18 cellular contexts compared by ENCODE assay signal in the genomic region with DNA sequence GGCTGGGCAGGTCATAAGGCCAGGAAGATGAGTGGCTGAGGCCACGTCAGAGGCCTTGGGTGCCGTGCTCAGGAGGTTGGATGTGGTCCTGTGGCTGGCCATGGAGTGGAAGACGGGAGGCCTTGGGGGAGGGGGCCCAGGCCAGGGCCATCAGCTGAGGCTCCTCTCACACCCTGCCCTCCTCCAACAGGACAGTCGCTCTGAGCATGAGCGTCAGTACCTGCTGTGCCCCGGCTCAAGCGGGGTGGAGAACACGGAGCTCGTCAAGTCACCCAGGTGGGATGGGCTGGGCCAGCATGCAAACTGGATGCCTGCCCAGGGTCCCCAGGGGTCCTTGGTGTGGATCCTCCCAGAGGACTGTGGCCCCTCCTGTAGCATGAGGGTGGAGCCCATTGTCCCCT.
"Had no signal": no experiment of that assay in that cellular context is flagged by ENCODE, and none has a peak within 500 bp of the region (broad histone marks: within the 10 kb centered on the region; RNA-seq: fewer than 3 reads in every experiment).

No MANE protein-coding gene starts in this region.

- H3K9me3 ChIP-seq: SK-N-SH had no signal

- H3K4me2 ChIP-seq: SK-N-SH had no signal

- H3K9ac ChIP-seq: parathyroid adenoma, SK-N-SH had no signal

- H3K27ac Mint-ChIP-seq: activated CD4-positive, alpha-beta T cell treated with anti-CD3 and anti-CD28 coated beads for 36 hours; activated naive CD8-positive, alpha-beta T cell treated with anti-CD3 and anti-CD28 coated beads, Interleukin-2, amount 10 ng/mL, durations not matched to agents 7 days and 5 days; brain; mesothelial cell of epicardium; stimulated activated naive B cell treated with anti-CD40 and anti-IgM and Interleukin-4, amounts not matched to agents 10 μg/mL and 1 μg/mL and 100 μg/mL, for 72 hours had no signal

- ATAC-seq: activated CD4-positive, alpha-beta T cell treated with anti-CD3 and anti-CD28 coated beads for 36 hours; foreskin keratinocyte; stimulated activated naive B cell treated with anti-CD40 and anti-IgM and Interleukin-4, amounts not matched to agents 10 μg/mL and 1 μg/mL and 100 μg/mL, for 72 hours had no signal

- H3K4me3 Mint-ChIP-seq: activated CD4-positive, alpha-beta T cell treated with anti-CD3 and anti-CD28 coated beads for 36 hours; activated naive CD8-positive, alpha-beta T cell treated with anti-CD3 and anti-CD28 coated beads, Interleukin-2, amount 10 ng/mL, durations not matched to agents 7 days and 5 days; brain; central memory CD8-positive, alpha-beta T cell; mesothelial cell of epicardium; stimulated activated naive B cell treated with anti-CD40 and anti-IgM and Interleukin-4, amounts not matched to agents 10 μg/mL and 1 μg/mL and 100 μg/mL, for 72 hours had no signal

- H3K4me1 Mint-ChIP-seq: brain; mesothelial cell of epicardium; stimulated activated naive B cell treated with anti-CD40 and anti-IgM and Interleukin-4, amounts not matched to agents 10 μg/mL and 1 μg/mL and 100 μg/mL, for 72 hours had no signal

- H3K27ac ChIP-seq: foreskin keratinocyte, parathyroid adenoma, VCaP had no signal

- DNase-seq: activated CD4-positive, alpha-beta T cell treated with anti-CD3 and anti-CD28 coated beads for 36 hours; activated naive CD8-positive, alpha-beta T cell treated with anti-CD3 and anti-CD28 coated beads, Interleukin-2, amount 10 ng/mL, durations not matched to agents 7 days and 5 days; activated T-cell treated with anti-CD3 and anti-CD28 coated beads, Interleukin-2, amount 50 U/mL, for 48 hours; cortex of kidney; effector CD8-positive, alpha-beta T cell; foreskin keratinocyte; glutamatergic neuron; SHP77; SK-N-SH; stimulated activated CD4-positive, alpha-beta T cell treated with anti-CD3 and anti-CD28 coated beads, Interleukin-2, amount 100 ng/mL, for 48 hours; stimulated activated naive B cell treated with anti-CD40 and anti-IgM and Interleukin-4, amounts not matched to agents 10 μg/mL and 1 μg/mL and 100 μg/mL, for 72 hours; T-helper 1 cell; trophoblast cell had no signal

- H3K27me3 Mint-ChIP-seq: activated CD4-positive, alpha-beta T cell treated with anti-CD3 and anti-CD28 coated beads for 36 hours; activated naive CD8-positive, alpha-beta T cell treated with anti-CD3 and anti-CD28 coated beads, Interleukin-2, amount 10 ng/mL, durations not matched to agents 7 days and 5 days; brain; central memory CD8-positive, alpha-beta T cell; stimulated activated naive B cell treated with anti-CD40 and anti-IgM and Interleukin-4, amounts not matched to agents 10 μg/mL and 1 μg/mL and 100 μg/mL, for 72 hours had no signal

- H3K9me3 Mint-ChIP-seq: activated naive CD8-positive, alpha-beta T cell treated with anti-CD3 and anti-CD28 coated beads, Interleukin-2, amount 10 ng/mL, durations not matched to agents 7 days and 5 days; central memory CD8-positive, alpha-beta T cell; mesothelial cell of epicardium; stimulated activated naive B cell treated with anti-CD40 and anti-IgM and Interleukin-4, amounts not matched to agents 10 μg/mL and 1 μg/mL and 100 μg/mL, for 72 hours had no signal

- H3K27me3 ChIP-seq: foreskin keratinocyte had no signal

- H3K4me1 ChIP-seq: parathyroid adenoma had no signal
